8 cellular contexts compared by ENCODE assay signal in the genomic region with DNA sequence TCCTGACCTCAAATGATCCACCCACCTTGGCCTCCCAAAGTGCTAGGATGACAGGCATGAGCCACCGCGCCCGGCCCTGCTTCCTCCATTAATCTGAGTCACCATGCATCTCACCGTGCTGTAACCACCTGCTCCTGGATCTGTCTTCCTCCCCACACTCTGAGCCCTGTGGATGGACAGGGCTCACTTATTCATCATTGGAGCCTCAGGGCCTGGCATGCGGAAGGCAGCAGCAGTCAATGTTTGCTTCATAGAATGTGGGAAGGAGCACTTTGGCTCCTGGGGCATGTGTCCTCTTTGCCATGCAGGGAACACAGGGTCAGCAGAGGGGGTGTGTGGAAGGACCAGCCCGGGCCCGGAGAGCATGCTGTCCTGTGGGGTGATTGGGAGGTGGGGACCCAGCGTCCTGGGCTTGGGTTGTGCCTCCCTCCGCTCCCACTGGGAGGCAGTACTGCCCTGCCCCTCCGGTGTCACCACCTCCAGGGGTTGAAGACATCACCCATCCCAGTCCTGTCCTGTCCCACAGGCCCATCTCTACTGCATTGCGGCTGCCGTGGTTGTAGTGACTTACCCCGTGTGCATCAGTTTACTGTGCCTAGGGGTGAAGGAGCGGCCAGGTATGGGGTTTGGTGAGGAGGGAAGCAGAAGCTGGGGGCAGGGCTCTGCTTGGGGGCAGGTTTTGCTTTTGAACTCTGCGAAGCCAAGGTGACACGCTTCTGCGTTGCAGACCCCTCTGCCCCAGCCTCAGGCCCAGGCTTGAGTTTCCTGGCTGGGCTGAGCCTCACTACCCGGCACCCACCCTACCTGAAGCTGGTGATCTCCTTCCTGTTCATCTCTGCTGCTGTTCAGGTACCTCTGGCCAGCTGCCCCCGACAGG. TPM values are rescaled to one million over a fixed set of nuclear protein-coding genes. Genes with fewer than 3 reads are reported as not detected.
DNase-seq lines count a peak whose midpoint lies in the region; ATAC-seq and TF ChIP-seq lines count a peak whose summit lies in the region.

No MANE protein-coding gene starts in this region.

- no peaks in the 10 kb centered on the region for H3K9me3 Mint-ChIP-seq in natural killer cell treated with Interleukin-12 subunit alpha and Interleukin-12 subunit beta and Interleukin-15 and Interleukin-18, amount 100 ng/mL, for 72 hours

- H3K4me3 Mint-ChIP-seq in natural killer cell treated with Interleukin-12 subunit alpha and Interleukin-12 subunit beta and Interleukin-15 and Interleukin-18, amount 100 ng/mL, for 72 hours: no peak overlapping the region

- peak; percentile 63 for TF ChIP-seq RAD21 in Ishikawa (IDR thresholded peaks at IDR 0.05; ENCODE audit: low read depth)

- no peaks in the 10 kb centered on the region for H3K4me1 ChIP-seq in uterus

- ATAC-seq in natural killer cell treated with Interleukin-12 subunit alpha and Interleukin-12 subunit beta and Interleukin-15 and Interleukin-18, amount 100 ng/mL, for 72 hours: peak; percentile 46 to 52
- no peak for ATAC-seq in HG03342 (IDR thresholded peaks at IDR 0.05; ENCODE audit: unreplicated experiment)

- intact Hi-C loops in uterus (cut with DNase I; ENCODE audit: low total_unique reads): no loop called here

- DNase-seq in EL (peak; percentile 21), astrocyte of the cerebellum (ENCODE audit: low read depth) (no peak), activated gamma-delta T cell treated with Interleukin-2 at 50 U/mL for 16 hours (no peak), COLO829 (ENCODE audit: low spot score) (no peak), uterus (no peak)
- DNase-seq in natural killer cell treated with Interleukin-12 subunit alpha and Interleukin-12 subunit beta and Interleukin-15 and Interleukin-18, amount 100 ng/mL, for 72 hours (ENCODE audit: low spot score): no peak

- H3K27me3 ChIP-seq in uterus: no peaks in the 10 kb centered on the region

- H3K9me3 ChIP-seq in uterus: no peaks in the 10 kb centered on the region

- TF ChIP-seq CTCF in astrocyte of the cerebellum (IDR thresholded peaks at IDR 0.05; ENCODE audit: low read depth, low read length, missing control alignments) (peak; percentile 17), uterus (IDR thresholded peaks at IDR 0.05) (no peak)

- H3K4me3 ChIP-seq in astrocyte of the cerebellum (ENCODE audit: low read depth, low read length) (no peak overlapping the region), uterus (no peak overlapping the region)

- no peaks in the 10 kb centered on the region for H3K36me3 Mint-ChIP-seq in natural killer cell treated with Interleukin-12 subunit alpha and Interleukin-12 subunit beta and Interleukin-15 and Interleukin-18, amount 100 ng/mL, for 72 hours

- H3K27ac Mint-ChIP-seq in natural killer cell treated with Interleukin-12 subunit alpha and Interleukin-12 subunit beta and Interleukin-15 and Interleukin-18, amount 100 ng/mL, for 72 hours: no peak overlapping the region

- in situ Hi-C loops in astrocyte of the cerebellum (cut with HindIII; ENCODE audit: low sequenced_read_pairs): no loop called here

- no peak overlapping the region for H3K27ac ChIP-seq in uterus

- H3K4me1 Mint-ChIP-seq in natural killer cell treated with Interleukin-12 subunit alpha and Interleukin-12 subunit beta and Interleukin-15 and Interleukin-18, amount 100 ng/mL, for 72 hours (ENCODE audit: low read depth in 2 of 2): peaks cover 0 to 4% of the 10 kb centered on the region in 2 donors

- TF ChIP-seq POLR2A in uterus (IDR thresholded peaks at IDR 0.05): no peak

- H3K27me3 Mint-ChIP-seq in natural killer cell treated with Interleukin-12 subunit alpha and Interleukin-12 subunit beta and Interleukin-15 and Interleukin-18, amount 100 ng/mL, for 72 hours: no peaks in the 10 kb centered on the region

- TF ChIP-seq EP300 in Ishikawa (IDR thresholded peaks at IDR 0.05; ENCODE audit: borderline replicate concordance): no peak

- no peaks in the 10 kb centered on the region for H3K36me3 ChIP-seq in uterus

TF ChIP-seq in Ishikawa, 13 proteins besides CTCF, POLR2A, EP300 and RAD21:
- TF ChIP-seq NFIC (IDR thresholded peaks at IDR 0.05) (no peak), TAF1 (IDR thresholded peaks at IDR 0.05; ENCODE audit: low read depth) (no peak), TEAD4 (IDR thresholded peaks at IDR 0.05) (no peak), USF1 (IDR thresholded peaks at IDR 0.05) (no peak), ZBTB7A (IDR thresholded peaks at IDR 0.05; ENCODE audit: low read depth) (no peak), REST (IDR thresholded peaks at IDR 0.05; ENCODE audit: low read depth) (no peak), EGR1 (IDR thresholded peaks at IDR 0.05) (no peak), YY1 (IDR thresholded peaks at IDR 0.05; ENCODE audit: low read depth) (no peak), CEBPB (IDR thresholded peaks at IDR 0.05) (no peak)

RNA-seq across cellular contexts. Expression of gene MFSD2B, which starts 11.5 kb away (rescaled TPM):
- total RNA-seq in natural killer cell treated with Interleukin-12 subunit alpha and Interleukin-12 subunit beta and Interleukin-15 and Interleukin-18, amount 100 ng/mL, for 72 hours: under 1 TPM; 0.21 to 0.75 TPM
- 1 to 10 TPM in 1 of 4 donors, under 1 TPM in 1, not detected in 2; 0.35 to 1.4 TPM for total RNA-seq in uterus

RNA-seq across cellular contexts. Expression of gene WDCP, which starts 25.8 kb away (rescaled TPM):
- total RNA-seq in natural killer cell treated with Interleukin-12 subunit alpha and Interleukin-12 subunit beta and Interleukin-15 and Interleukin-18, amount 100 ng/mL, for 72 hours: 10 to 100 TPM; 20.8 to 26.3 TPM
- 10 to 100 TPM in 3 of 4 donors, 1 to 10 TPM in 1; 5.9 to 18.2 (median 12.1) TPM for total RNA-seq in uterus

RNA-seq across cellular contexts. Expression of gene FKBP1B, which starts 28.2 kb away (rescaled TPM):
- total RNA-seq in natural killer cell treated with Interleukin-12 subunit alpha and Interleukin-12 subunit beta and Interleukin-15 and Interleukin-18, amount 100 ng/mL, for 72 hours: 1 to 10 TPM; 1.6 to 2.4 TPM
- total RNA-seq in uterus: 10 to 100 TPM in 1 of 4 donors, 1 to 10 TPM in 3; 6.4 to 82.1 (median 6.8) TPM

RNA-seq across cellular contexts. Expression of gene SF3B6, which starts 54.8 kb away (rescaled TPM):
- total RNA-seq in natural killer cell treated with Interleukin-12 subunit alpha and Interleukin-12 subunit beta and Interleukin-15 and Interleukin-18, amount 100 ng/mL, for 72 hours: 10 to 100 TPM; 83.1 to 85.8 TPM
- total RNA-seq in uterus: 10 to 100 TPM; 55.0 to 99.0 (median 77.1) TPM
